Comparison of ENCODE assay signal across 12 cellular contexts in genomic region chr12:42789808-42790760, GRCh38.
DNase-seq lines count a peak whose midpoint lies in the region; ATAC-seq and TF ChIP-seq lines count a peak whose summit lies in the region.
"Had no signal": no experiment of that assay in that cellular context is flagged by ENCODE, and none has a peak within 500 bp of the region (broad histone marks: within the 10 kb centered on the region; RNA-seq: fewer than 3 reads in every experiment).

No MANE protein-coding gene starts in this region.

- no peak for TF ChIP-seq POLR2A in IMR-90 (IDR thresholded peaks at IDR 0.05; ENCODE audit: low read depth, low read length)

- no peak for ATAC-seq in IMR-90 (ENCODE audit: low read depth)
- ATAC-seq in left lung: no peak
- ATAC-seq in aorta (ENCODE audit: low FRiP score): no peak

- in situ Hi-C loops in IMR-90 (cut with MboI; ENCODE audit: low sequenced_read_pairs): no loop called here

- H2BK120ac ChIP-seq in IMR-90 (ENCODE audit: low read depth, low read length): peak overlapping the region; percentile 60

- POLR2A ChIA-PET in IMR-90 (lab: Charles Lee; ENCODE audit: unreplicated experiment): no interaction called here

- H3K27ac ChIP-seq in IMR-90 (ENCODE audit: insufficient read depth, low read length) (no peak overlapping the region), hepatocyte (peak overlapping the region; percentile 25), smooth muscle cell (ENCODE audit: low read depth) (peak overlapping the region; percentile 69), left lung (no peak overlapping the region), aorta (ENCODE audit: low read depth in 1 of 2, low read length in 2 of 2) (no peak overlapping the region)
- H3K27ac ChIP-seq in effector memory CD4-positive, alpha-beta T cell (ENCODE audit: insufficient read depth, low read length, poor library complexity, severe bottlenecking): no peak overlapping the region
- H3K27ac ChIP-seq: SJCRH30, uterus had no signal

- H2BK15ac ChIP-seq in IMR-90 (ENCODE audit: low read depth, low read length): peak overlapping the region; percentile 96

- TF ChIP-seq CTCF in IMR-90 (conservative IDR thresholded peaks at IDR 0.05; ENCODE audit: low read depth, low read length) (no peak), cardiac fibroblast (IDR thresholded peaks at IDR 0.05; ENCODE audit: low read depth, low read length) (no peak), hepatocyte (IDR thresholded peaks at IDR 0.05; ENCODE audit: poor library complexity) (no peak), smooth muscle cell (IDR thresholded peaks at IDR 0.05; ENCODE audit: borderline replicate concordance, insufficient read depth, poor library complexity, severe bottlenecking) (no peak), left lung (IDR thresholded peaks at IDR 0.05) (no peak)

- H3K9ac ChIP-seq in IMR-90 (ENCODE audit: low read depth, low read length): no peak overlapping the region
- H3K9ac ChIP-seq in smooth muscle cell (ENCODE audit: low read depth): peak overlapping the region; percentile 13

- H3K4me3 ChIP-seq in IMR-90 (ENCODE audit: insufficient read depth, low read depth, low read length) (no peak overlapping the region), cardiac fibroblast (replicated peaks in 1 of 2; ENCODE audit: low read depth in 2 of 2, low read length in 2 of 2) (no peak overlapping the region), hepatocyte (no peak overlapping the region), smooth muscle cell (no peak overlapping the region), left lung (no peak overlapping the region), aorta (ENCODE audit: low read length in 2 of 2) (no peak overlapping the region)
- H3K4me3 ChIP-seq in effector memory CD4-positive, alpha-beta T cell (ENCODE audit: insufficient read depth, low read depth, low read length, poor library complexity, severe bottlenecking): no peak overlapping the region
- H3K4me3 ChIP-seq: SJCRH30, uterus had no signal

- H2AFZ ChIP-seq in IMR-90 (replicated peaks; ENCODE audit: low read length, poor library complexity) (no peak overlapping the region), hepatocyte (no peak overlapping the region), smooth muscle cell (ENCODE audit: low read depth) (no peak overlapping the region)

- H2AK5ac ChIP-seq in IMR-90 (ENCODE audit: low read depth, low read length): peak overlapping the region; percentile 98

- peak overlapping the region; percentile 56 for H3K4ac ChIP-seq in IMR-90 (ENCODE audit: low read depth, low read length)

- H3K27me3 ChIP-seq in IMR-90 (ENCODE audit: control insufficient read depth, insufficient read depth, low read length) (no peaks in the 10 kb centered on the region), hepatocyte (no peaks in the 10 kb centered on the region), smooth muscle cell (ENCODE audit: low read depth) (no peaks in the 10 kb centered on the region), left lung (no peaks in the 10 kb centered on the region), aorta (ENCODE audit: control insufficient read depth in 1 of 2, insufficient read depth in 2 of 2, low read length in 1 of 2) (no peaks in the 10 kb centered on the region)
- H3K27me3 ChIP-seq in effector memory CD4-positive, alpha-beta T cell (replicated peaks; ENCODE audit: control insufficient read depth, insufficient read depth, low read length, poor library complexity, severe bottlenecking): no peaks in the 10 kb centered on the region
- H3K27me3 ChIP-seq: SJCRH30, uterus had no signal

- H3K4me2 ChIP-seq in IMR-90 (ENCODE audit: low read depth, low read length): 0 out of 2 replicates have a peak overlapping the region, but pooled peaks have one; percentile 13
- peak overlapping the region; percentile 16 for H3K4me2 ChIP-seq in hepatocyte
- H3K4me2 ChIP-seq in smooth muscle cell: peak overlapping the region; percentile 45

- H3K9me2 ChIP-seq in hepatocyte (replicated peaks; ENCODE audit: insufficient read depth): no peaks in the 10 kb centered on the region

- no peaks in the 10 kb centered on the region for H3K79me2 ChIP-seq in hepatocyte
- no peaks in the 10 kb centered on the region for H3K79me2 ChIP-seq in smooth muscle cell (ENCODE audit: low read depth)

- H3K36me3 ChIP-seq in IMR-90 (ENCODE audit: control insufficient read depth, insufficient read depth, low read length): no peaks in the 10 kb centered on the region
- no peaks in the 10 kb centered on the region for H3K36me3 ChIP-seq in hepatocyte (replicated peaks; ENCODE audit: insufficient read depth, low read depth)
- H3K36me3 ChIP-seq in smooth muscle cell (ENCODE audit: low read depth): no peaks in the 10 kb centered on the region
- H3K36me3 ChIP-seq in effector memory CD4-positive, alpha-beta T cell (ENCODE audit: control insufficient read depth, insufficient read depth, low read length): no peaks in the 10 kb centered on the region
- no peaks in the 10 kb centered on the region for H3K36me3 ChIP-seq in left lung
- H3K36me3 ChIP-seq in aorta (ENCODE audit: control insufficient read depth in 1 of 2, insufficient read depth in 2 of 2, low read length in 1 of 2): no peaks in the 10 kb centered on the region
- H3K36me3 ChIP-seq: SJCRH30, uterus had no signal

- no peaks in the 10 kb centered on the region for H3K9me3 ChIP-seq in IMR-90 (ENCODE audit: control insufficient read depth, insufficient read depth, low read length)
- H3K9me3 ChIP-seq in hepatocyte (ENCODE audit: low read depth): no peaks in the 10 kb centered on the region
- no peaks in the 10 kb centered on the region for H3K9me3 ChIP-seq in smooth muscle cell (replicated peaks; ENCODE audit: low read depth)
- H3K9me3 ChIP-seq in effector memory CD4-positive, alpha-beta T cell (ENCODE audit: control insufficient read depth, low read length): no peaks in the 10 kb centered on the region
- H3K9me3 ChIP-seq in left lung: no peaks in the 10 kb centered on the region
- H3K9me3 ChIP-seq in aorta (ENCODE audit: control insufficient read depth, low read length): no peaks in the 10 kb centered on the region
- H3K9me3 ChIP-seq: SJCRH30, uterus had no signal

- H3K79me1 ChIP-seq in IMR-90 (ENCODE audit: low read depth in 1 of 2, low read length in 2 of 2): no peaks in the 10 kb centered on the region

- no peaks in the 10 kb centered on the region for H4K20me1 ChIP-seq in IMR-90 (ENCODE audit: insufficient read depth, low read length)
- H4K20me1 ChIP-seq in hepatocyte (ENCODE audit: insufficient read depth, poor library complexity, severe bottlenecking): no peaks in the 10 kb centered on the region
- no peaks in the 10 kb centered on the region for H4K20me1 ChIP-seq in smooth muscle cell (ENCODE audit: low read depth)

- H3K18ac ChIP-seq in IMR-90 (ENCODE audit: low read depth, low read length): peak overlapping the region; percentile 49

- DNase-seq in IMR-90 (no peak), cardiac fibroblast (ENCODE audit: low read depth in 2 of 2) (peak; percentile 29 to 69), hepatocyte (ENCODE audit: low spot score) (no peak), smooth muscle cell (lab: John Stamatoyannopoulos, UW; ENCODE audit: unreplicated experiment) (no peak), left lung (no peak), aorta (no peak)
- no peak for DNase-seq in effector memory CD4-positive, alpha-beta T cell
- DNase-seq: AML-193; NCI-H526; stimulated activated CD4-positive, alpha-beta T cell treated with anti-CD3 and anti-CD28 coated beads, Interleukin-2, amount 100 ng/mL, for 48 hours; uterus had no signal

- H4K91ac ChIP-seq in IMR-90 (ENCODE audit: insufficient read depth, low read depth, low read length): peak overlapping the region; percentile 74; the same call in 1 of the 2 replicates

- CTCF ChIA-PET in IMR-90 (lab: Yijun Ruan, JAX): interaction anchor here (0.6 to 0.7 kb wide), 2 partner anchors 219 to 993 kb away, joined by 3 read pairs; no protein-coding TSS in a partner anchor

- H3K4me1 ChIP-seq in IMR-90 (ENCODE audit: control insufficient read depth, insufficient read depth, low read length): peaks cover 17% of the 10 kb centered on the region
- peaks cover 15% of the 10 kb centered on the region for H3K4me1 ChIP-seq in hepatocyte (ENCODE audit: insufficient read depth)
- H3K4me1 ChIP-seq in smooth muscle cell (ENCODE audit: low read depth): peaks cover 12% of the 10 kb centered on the region
- H3K4me1 ChIP-seq in effector memory CD4-positive, alpha-beta T cell (ENCODE audit: control insufficient read depth, insufficient read depth, low read length, poor library complexity, severe bottlenecking): no peaks in the 10 kb centered on the region
- no peaks in the 10 kb centered on the region for H3K4me1 ChIP-seq in left lung
- H3K4me1 ChIP-seq in aorta (ENCODE audit: control insufficient read depth in 1 of 2, insufficient read depth in 2 of 2, low read length in 2 of 2): no peaks in the 10 kb centered on the region
- H3K4me1 ChIP-seq: uterus had no signal

- peak overlapping the region; percentile 93; the same call in 1 of the 2 replicates for H2BK20ac ChIP-seq in IMR-90 (ENCODE audit: low read depth, low read length)

- dilution Hi-C loops in IMR-90 (cut with HindIII; ENCODE audit: low sequenced_read_pairs, unreplicated experiment): no loop called here

- peak overlapping the region; percentile 23 for H3K14ac ChIP-seq in IMR-90 (replicated peaks; ENCODE audit: low read depth, low read length)

- no peak overlapping the region for H3K23ac ChIP-seq in IMR-90 (ENCODE audit: low read depth, low read length)

- H3F3A ChIP-seq in smooth muscle cell (ENCODE audit: low read depth): peaks cover 21% of the 10 kb centered on the region

- no peak overlapping the region for H3K56ac ChIP-seq in IMR-90 (ENCODE audit: extremely low read depth, insufficient read depth, low read length)

- no peak overlapping the region for H2AK9ac ChIP-seq in IMR-90 (replicated peaks; ENCODE audit: low read depth, low read length, poor library complexity)

- H3K9me1 ChIP-seq in IMR-90 (ENCODE audit: insufficient read depth, low read length): peaks cover 10% of the 10 kb centered on the region

- TF ChIP-seq RAD21 in IMR-90 (IDR thresholded peaks at IDR 0.05; ENCODE audit: low read length): no peak

- H4K8ac ChIP-seq in IMR-90 (ENCODE audit: low read depth in 2 of 2, low read length in 2 of 2): peak overlapping the region; percentile 40 to 61; a peak in 3 of 4 replicates

- intact Hi-C loops in IMR-90 (cut with micrococcal nuclease): loop anchor here (5.0 kb wide), 1 partner anchor 547 kb away; no protein-coding TSS in a partner anchor
- intact Hi-C loops in left lung (cut with DNase I): no loop called here
- intact Hi-C loops in aorta (cut with DNase I): no loop called here

- H2BK5ac ChIP-seq in IMR-90 (ENCODE audit: low read depth, low read length, poor library complexity, severe bottlenecking): peak overlapping the region; percentile 39

- 93% methylated on average over 3 of the region's 15 CpGs; no CpG with 5 or more reads in 1 of the 2 experiments for WGBS in IMR-90 (ENCODE audit: extremely low coverage in 2 of 2, insufficient read length in 1 of 2), 2 experiments
- 55% methylated on average over 15 of the region's 15 CpGs for WGBS in hepatocyte (ENCODE audit: low lambda C conversion rate, missing lambda C conversion rate)
- WGBS in smooth muscle cell (ENCODE audit: low lambda C conversion rate): 43% methylated on average over 15 of the region's 15 CpGs
- 76 to 81% methylated on average over 15 of the region's 15 CpGs for WGBS in aorta, 2 donors

- H4K5ac ChIP-seq in IMR-90 (ENCODE audit: low read depth, low read length): peak overlapping the region; percentile 32; the same call in 1 of the 2 replicates

- BruUV-seq in IMR-90 (replicated peaks; lab: Mats Ljungman, UMichigan): no TSS peak

Comparison
In these comparisons a context has a peak if more than half of its experiments do, and no peak if none do; other contexts are left out.
1. DNase-seq: peak in cardiac fibroblast (2 of 2); none in IMR-90 (single experiment), hepatocyte (single experiment), smooth muscle cell (single experiment), effector memory CD4-positive, alpha-beta T cell (0 of 3), left lung (0 of 2) and aorta (0 of 2).
2. H3K27ac ChIP-seq: peak in hepatocyte (single experiment) and smooth muscle cell (single experiment); none in IMR-90 (single experiment), effector memory CD4-positive, alpha-beta T cell (single experiment), left lung (0 of 2) and aorta (0 of 2).
3. Peak in every context shown above with its lines, with median percentiles within 50 percentile points of each other: H3K4me2 ChIP-seq.